In genomic region chr1:218342091-218342490, GRCh38 we compare ENCODE assay signal across 19 cellular contexts.
"Had no signal": no experiment of that assay in that cellular context is flagged by ENCODE, and none has a peak within 500 bp of the region (broad histone marks: within the 10 kb centered on the region; RNA-seq: fewer than 3 reads in every experiment).

No MANE protein-coding gene starts in this region.

- DNase-seq: IMR-90, Karpas-422, KG1, MM.1S, NCI-H1092 treated with DMSO at 0.1 percent for 48 hours, NCI-H1436, NCI-H187, NCI-H2029, NCI-H2081 treated with DMSO at 0.1 percent for 48 hours, NCI-H2171, NCI-H226, NCI-H446, NCI-H510A, NCI-H524 treated with DMSO at 0.1 percent for 48 hours, NCI-H774, SHP77, SJCRH30 had no signal

- H3K27me3 ChIP-seq: SJCRH30 had no signal

- H3K9me3 ChIP-seq: SJCRH30 had no signal

- H3K36me3 ChIP-seq: SJCRH30 had no signal

- H3K4me3 ChIP-seq: SJCRH30, SK-N-MC had no signal

- H3K27ac ChIP-seq: RWPE1, SJCRH30, SK-N-MC had no signal
